Comparison of ENCODE assay signal across 14 cellular contexts in the genomic region with DNA sequence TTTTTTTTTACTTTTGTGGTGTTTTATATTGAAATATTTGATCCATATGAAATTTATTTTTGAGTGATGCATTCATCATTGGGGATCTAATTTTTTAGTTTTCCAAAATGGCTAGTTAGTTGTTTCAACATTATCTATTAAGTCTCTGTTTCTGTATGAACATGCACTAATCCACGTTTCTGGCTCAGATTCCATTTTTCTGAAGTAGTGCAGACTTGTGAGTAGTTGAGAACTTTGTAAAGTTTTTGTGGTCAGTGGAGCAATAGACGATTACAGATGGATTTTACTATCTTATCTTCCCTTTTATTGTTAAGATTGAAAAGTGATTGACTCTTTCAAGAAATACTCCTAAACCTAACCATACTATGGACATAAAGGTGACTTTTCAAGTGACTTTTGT. TPM values are rescaled to one million over a fixed set of nuclear protein-coding genes. Genes with fewer than 3 reads are reported as not detected.
DNase-seq lines count a peak whose midpoint lies in the region; FAIRE-seq and TF ChIP-seq lines count a peak whose summit lies in the region.
"Had no signal": no experiment of that assay in that cellular context is flagged by ENCODE, and none has a peak within 500 bp of the region (broad histone marks: within the 10 kb centered on the region; RNA-seq: fewer than 3 reads in every experiment).

No MANE protein-coding gene starts in this region.

- TF ChIP-seq POLR2A in H54 (IDR thresholded peaks at IDR 0.05; ENCODE audit: low read depth, low read length), result no peak

- H3K79me2 ChIP-seq in keratinocyte (ENCODE audit: control insufficient read depth, insufficient read depth, low read length), result peaks cover 60% of the 10 kb centered on the region
- H3K79me2 ChIP-seq in Karpas-422 (ENCODE audit: low read length), result peaks cover 57% of the 10 kb centered on the region

- H3K9ac ChIP-seq in keratinocyte (ENCODE audit: control insufficient read depth, extremely low read depth, insufficient read depth, low read length) (peak overlapping the region; percentile 59), Karpas-422 (ENCODE audit: low read length) (no peak overlapping the region)

- H3K4me3 ChIP-seq in AG04449 (ENCODE audit: low read depth, low read length), result no peak overlapping the region
- no peak overlapping the region for H3K4me3 ChIP-seq in astrocyte of the cerebellum (ENCODE audit: low read depth, low read length)
- no peak overlapping the region for H3K4me3 ChIP-seq in keratinocyte (ENCODE audit: control insufficient read depth in 2 of 3, extremely low read depth in 1 of 3, insufficient read depth in 2 of 3, low read depth in 1 of 3, low read length in 3 of 3)
- H3K4me3 ChIP-seq in Karpas-422 (ENCODE audit: low read length), result no peak overlapping the region
- H3K4me3 ChIP-seq: body of pancreas had no signal

- CTCF ChIA-PET in AG04449 (lab: Yijun Ruan, JAX), result interaction anchor here (0.7 kb wide), 1 partner anchor 14 kb away, joined by 3 read pairs; no protein-coding TSS in a partner anchor

- H3K36me3 ChIP-seq in keratinocyte (ENCODE audit: control insufficient read depth in 2 of 2, extremely low read depth in 1 of 2, insufficient read depth in 2 of 2, low read length in 2 of 2) (peaks cover 4 to 13% of the 10 kb centered on the region in 2 experiments), Karpas-422 (ENCODE audit: insufficient read depth, low read length) (no peaks in the 10 kb centered on the region)

- FAIRE-seq in H54 (lab: Jason Lieb, UNC) (peak; percentile 69), keratinocyte (lab: Jason Lieb, UNC) (peak; percentile 63)

- H4K20me1 ChIP-seq in keratinocyte (ENCODE audit: control insufficient read depth, extremely low read depth, insufficient read depth, low read length) (no peaks in the 10 kb centered on the region), Karpas-422 (ENCODE audit: insufficient read depth, low read depth, low read length) (no peaks in the 10 kb centered on the region)

- no peaks in the 10 kb centered on the region for H3K9me2 ChIP-seq in Karpas-422 (replicated peaks; ENCODE audit: insufficient read depth, low read length)

- in situ Hi-C loops in astrocyte of the cerebellum (cut with HindIII; ENCODE audit: low sequenced_read_pairs), result no loop called here

- H2AFZ ChIP-seq in keratinocyte (ENCODE audit: control insufficient read depth, low read length) (no peak overlapping the region), Karpas-422 (ENCODE audit: low read length) (no peak overlapping the region)

- POLR2A ChIA-PET in AG04449 (lab: Yijun Ruan, JAX), result interaction anchor here (0.9 kb wide), 1 partner anchor 17 kb away, joined by 3 read pairs; the partner anchor contains the start of gene SOAT1

- H3K9me3 ChIP-seq in keratinocyte (ENCODE audit: control insufficient read depth, low read depth, low read length), result no peaks in the 10 kb centered on the region
- H3K9me3 ChIP-seq in Karpas-422 (ENCODE audit: low read length), result no peaks in the 10 kb centered on the region
- H3K9me3 ChIP-seq: body of pancreas had no signal

- H3K4me1 ChIP-seq in keratinocyte (ENCODE audit: control insufficient read depth, extremely low read depth, insufficient read depth, low read length) (peaks cover 18% of the 10 kb centered on the region), Karpas-422 (ENCODE audit: low read length) (no peaks in the 10 kb centered on the region)

- H3K27me3 ChIP-seq in keratinocyte (ENCODE audit: control insufficient read depth, extremely low read depth, insufficient read depth, low read length) (no peaks in the 10 kb centered on the region), Karpas-422 (ENCODE audit: low read length) (no peaks in the 10 kb centered on the region)
- H3K27me3 ChIP-seq: body of pancreas had no signal

- no peaks in the 10 kb centered on the region for H3K9me1 ChIP-seq in keratinocyte (ENCODE audit: control insufficient read depth, extremely low read depth, insufficient read depth, low read length)

- no peak for TF ChIP-seq CTCF in AG04449 (IDR thresholded peaks at IDR 0.05; ENCODE audit: insufficient read depth, low read length, missing control alignments)
- TF ChIP-seq CTCF in astrocyte of the cerebellum (IDR thresholded peaks at IDR 0.05; ENCODE audit: low read depth, low read length, missing control alignments), result no peak
- no peak for TF ChIP-seq CTCF in keratinocyte (optimal IDR thresholded peaks at IDR 0.05 in 1 of 3, IDR thresholded peaks at IDR 0.05 in 1 of 3, conservative IDR thresholded peaks at IDR 0.05 in 1 of 3; ENCODE audit: extremely low read depth in 1 of 3, insufficient read depth in 2 of 3, low read length in 3 of 3)

- dilution Hi-C loops in keratinocyte (cut with MboI; ENCODE audit: extremely low pct_ligation_motif_present, low sequenced_read_pairs), result no loop called here

- H3K4me2 ChIP-seq in keratinocyte (ENCODE audit: control insufficient read depth, extremely low read depth, insufficient read depth, low read depth, low read length) (peak overlapping the region; percentile 69), Karpas-422 (ENCODE audit: low read depth, low read length, poor library complexity, severe bottlenecking) (no peak overlapping the region)

- DNase-seq in AG04449 (ENCODE audit: low read depth, low spot score) (peak; percentile 46), H54 (ENCODE audit: insufficient read length, low spot score) (no peak), astrocyte of the cerebellum (ENCODE audit: low read depth) (peak; percentile 18), keratinocyte (ENCODE audit: low read depth, low spot score) (peak; percentile 44), RKO (ENCODE audit: low spot score) (no peak), NCI-H1436 treated with DMSO at 0.1 percent for 48 hours (lab: John Stamatoyannopoulos, UW) (no peak), Karpas-422 (no peak), NCI-H1092 treated with DMSO at 0.1 percent for 48 hours (lab: John Stamatoyannopoulos, UW) (no peak)
- DNase-seq: activated T-cell treated with anti-CD3 and anti-CD28 coated beads, Interleukin-2, amount 50 U/mL, for 4 hours; body of pancreas; CD4-positive, alpha-beta memory T cell; NCI-H1436; posterior cingulate gyrus had no signal

- H3K27ac ChIP-seq in keratinocyte (ENCODE audit: control insufficient read depth, insufficient read depth, low read length), result peak overlapping the region; percentile 95
- H3K27ac ChIP-seq in Karpas-422 (ENCODE audit: low read length), result no peak overlapping the region
- H3K27ac ChIP-seq: body of pancreas, VCaP had no signal

RNA-seq across cellular contexts. Expression of gene SOAT1, which starts 16.7 kb away (rescaled TPM):
- 46.7 to 62.9 TPM (median 49.6 TPM) in 3 replicates for polyA plus RNA-seq in keratinocyte
- polyA plus RNA-seq in keratinocyte (2011; ENCODE audit: low read depth), result 8.2 TPM
- 14.7 and 41.8 TPM in 2 replicates for polyA plus RNA-seq in keratinocyte (2011; cell fraction: cytosol; rRNA removed)
- polyA plus RNA-seq in keratinocyte (2011; cell fraction: nucleus; rRNA removed), result 73.1 and 94.5 TPM in 2 replicates
- 12.5 and 33.5 TPM in 2 replicates for polyA plus RNA-seq in keratinocyte (2012; ENCODE audit: low replicate concordance)
- 30.6 to 119 TPM (median 78.3 TPM) in 3 replicates for polyA minus RNA-seq in keratinocyte
- polyA minus RNA-seq in keratinocyte (2011; cell fraction: cytosol; rRNA and poly(A)+ RNA removed), result 17.8 TPM
- 43.9 and 109 TPM in 2 replicates for polyA minus RNA-seq in keratinocyte (2011; cell fraction: nucleus; rRNA and poly(A)+ RNA removed)
- total RNA-seq in Karpas-422 (2014; rRNA removed; shearing (Covaris generic); ENCODE audit: low replicate concordance), result 8.2 and 18.9 TPM in 2 replicates

RNA-seq across cellular contexts. Expression of gene AXDND1, which starts 55.5 kb away (rescaled TPM):
- polyA plus RNA-seq in keratinocyte, result 0.04 to 0.10 TPM in 2 of 3 replicates, not detected in the other
- 0.82 TPM for polyA plus RNA-seq in keratinocyte (2011; ENCODE audit: low read depth)
- 0.14 and 0.16 TPM in 2 replicates for polyA plus RNA-seq in keratinocyte (2011; cell fraction: cytosol; rRNA removed)
- polyA plus RNA-seq in keratinocyte (2011; cell fraction: nucleus; rRNA removed), result 0.59 and 0.72 TPM in 2 replicates
- 0.31 TPM in 1 of 2 replicates, not detected in the other for polyA plus RNA-seq in keratinocyte (2012; ENCODE audit: low replicate concordance)
- polyA minus RNA-seq in keratinocyte, result 0.13 to 0.58 TPM in 2 of 3 replicates, not detected in the other
- not detected for polyA minus RNA-seq in keratinocyte (2011; cell fraction: cytosol; rRNA and poly(A)+ RNA removed)
- polyA minus RNA-seq in keratinocyte (2011; cell fraction: nucleus; rRNA and poly(A)+ RNA removed), result 0.31 TPM in 1 of 2 replicates, not detected in the other
- 0.15 and 1.4 TPM in 2 replicates for total RNA-seq in Karpas-422 (2014; rRNA removed; shearing (Covaris generic); ENCODE audit: low replicate concordance)
- polyA plus RNA-seq: CD4-positive, alpha-beta memory T cell had no signal

Comparison
In these comparisons a context has a peak if more than half of its experiments do, and no peak if none do; other contexts are left out.
1. DNase-seq: peak in AG04449 (single experiment), astrocyte of the cerebellum (single experiment) and keratinocyte (single experiment); none in H54 (single experiment), RKO (single experiment), NCI-H1436 treated with DMSO at 0.1 percent for 48 hours (single experiment), Karpas-422 (single experiment) and NCI-H1092 treated with DMSO at 0.1 percent for 48 hours (single experiment).